17 cellular contexts compared by ENCODE assay signal in the genomic region with DNA sequence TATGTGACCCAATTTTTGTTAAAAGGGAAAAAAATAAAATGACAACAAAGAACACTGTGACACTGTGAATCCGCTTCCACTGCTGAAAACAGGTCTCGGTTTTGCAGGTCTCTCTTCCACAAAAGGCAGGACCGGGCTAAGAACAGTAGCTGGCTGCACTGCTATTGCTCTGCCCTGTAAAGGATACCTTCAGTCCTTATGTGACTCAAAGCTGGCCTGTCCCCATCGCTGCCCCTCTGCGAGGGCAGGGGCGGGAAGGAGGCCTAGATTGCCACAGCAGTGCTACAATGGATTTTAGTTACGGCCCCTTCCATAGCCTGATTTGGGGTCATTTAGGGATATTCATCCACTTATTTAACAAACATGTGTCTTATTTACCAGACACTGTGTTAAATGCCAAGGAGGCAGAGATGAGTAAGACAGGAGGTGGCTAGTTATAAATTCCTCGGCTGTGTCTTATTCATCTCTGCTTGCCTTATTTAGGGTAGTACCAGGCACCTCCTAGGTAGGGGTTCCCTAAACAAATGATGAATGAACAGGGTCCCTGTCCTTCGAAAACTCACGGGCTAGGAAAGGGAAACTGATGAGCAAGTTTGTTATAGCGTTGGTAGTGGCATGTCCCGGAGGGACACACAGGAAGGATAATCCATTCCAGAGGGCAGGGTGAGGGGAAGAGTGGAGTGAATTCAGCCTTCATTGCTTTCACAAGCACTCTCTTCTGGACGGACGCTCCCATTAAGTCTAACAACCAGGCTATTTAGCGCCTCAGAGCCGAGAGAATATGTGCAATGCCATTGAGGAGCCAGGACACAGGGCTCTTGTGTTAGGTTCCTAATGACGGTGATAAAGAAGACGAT.
DNase-seq lines count a peak whose midpoint lies in the region; ATAC-seq and TF ChIP-seq lines count a peak whose summit lies in the region.
"Had no signal": no experiment of that assay in that cellular context is flagged by ENCODE, and none has a peak within 500 bp of the region (broad histone marks: within the 10 kb centered on the region; RNA-seq: fewer than 3 reads in every experiment).

No MANE protein-coding gene starts in this region.

- H3K27me3 ChIP-seq in effector memory CD4-positive, alpha-beta T cell (replicated peaks; ENCODE audit: control insufficient read depth, insufficient read depth, low read length, poor library complexity, severe bottlenecking), result no peaks in the 10 kb centered on the region

- H3K36me3 ChIP-seq in effector memory CD4-positive, alpha-beta T cell (ENCODE audit: control insufficient read depth, insufficient read depth, low read length), result no peaks in the 10 kb centered on the region

- H3K4me3 Mint-ChIP-seq in effector memory CD8-positive, alpha-beta T cell, result no peak overlapping the region
- H3K4me3 Mint-ChIP-seq: CD14-positive monocyte; central memory CD8-positive, alpha-beta T cell; IgD-negative memory B cell; natural killer cell had no signal

- intact Hi-C loops in sciatic nerve (cut with DNase I), result loop anchor here (10.0 kb wide), 1 partner anchor 678 kb away; no protein-coding TSS in a partner anchor

- H3K36me3 Mint-ChIP-seq in effector memory CD8-positive, alpha-beta T cell (ENCODE audit: insufficient read depth), result peaks cover 3% of the 10 kb centered on the region
- H3K36me3 Mint-ChIP-seq: IgD-negative memory B cell, natural killer cell had no signal

- no peaks in the 10 kb centered on the region for H3K9me3 Mint-ChIP-seq in effector memory CD8-positive, alpha-beta T cell
- H3K9me3 Mint-ChIP-seq: CD14-positive monocyte; central memory CD8-positive, alpha-beta T cell; IgD-negative memory B cell; natural killer cell had no signal

- DNase-seq in ELR (ENCODE audit: low read depth) (peak; percentile 64), M059J (ENCODE audit: low read depth) (peak; percentile 69), foreskin fibroblast (peak; percentile 42 to 66), sciatic nerve (ENCODE audit: low spot score) (no peak)
- DNase-seq in activated CD4-positive, alpha-beta T cell treated with anti-CD3 and anti-CD28 coated beads, Interleukin-2, amount 50 U/mL, for 1 hour, result no peak
- DNase-seq in effector memory CD8-positive, alpha-beta T cell, result no peak
- DNase-seq in effector memory CD4-positive, alpha-beta T cell, result no peak
- DNase-seq: DMS153; effector CD8-positive, alpha-beta T cell; natural killer cell; NCI-H187 treated with DMSO at 0.1 percent for 48 hours; NCI-H510A; SHP77 treated with DMSO at 0.1 percent for 48 hours had no signal

- H3K4me1 Mint-ChIP-seq in effector memory CD8-positive, alpha-beta T cell (ENCODE audit: low read depth in 2 of 2), result peaks cover 9 to 10% of the 10 kb centered on the region in 2 donors

- H3K4me1 ChIP-seq in effector memory CD4-positive, alpha-beta T cell (ENCODE audit: control insufficient read depth, insufficient read depth, low read length, poor library complexity, severe bottlenecking), result peaks cover 2% of the 10 kb centered on the region

- H3K27ac ChIP-seq in effector memory CD4-positive, alpha-beta T cell (ENCODE audit: insufficient read depth, low read length, poor library complexity, severe bottlenecking), result no peak overlapping the region

- H3K27ac Mint-ChIP-seq in effector memory CD8-positive, alpha-beta T cell, result no peak overlapping the region
- H3K27ac Mint-ChIP-seq: natural killer cell had no signal

- H3K27me3 Mint-ChIP-seq in effector memory CD8-positive, alpha-beta T cell, result peaks cover 5 to 6% of the 10 kb centered on the region in 2 donors

- no peaks in the 10 kb centered on the region for H3K9me3 ChIP-seq in effector memory CD4-positive, alpha-beta T cell (ENCODE audit: control insufficient read depth, low read length)

- peak; percentile 18 for ATAC-seq in sciatic nerve
- ATAC-seq in effector memory CD8-positive, alpha-beta T cell (replicated peaks), result no peak
- ATAC-seq: natural killer cell had no signal

- TF ChIP-seq CTCF in foreskin fibroblast (IDR thresholded peaks at IDR 0.05; ENCODE audit: low read depth, low read length), result no peak

- no peak overlapping the region for H3K4me3 ChIP-seq in foreskin fibroblast (ENCODE audit: low read depth in 1 of 2, low read length in 2 of 2)
- H3K4me3 ChIP-seq in effector memory CD4-positive, alpha-beta T cell (ENCODE audit: insufficient read depth, low read depth, low read length, poor library complexity, severe bottlenecking), result no peak overlapping the region
- H3K4me3 ChIP-seq: lung had no signal

Comparison
In these comparisons a context has a peak if more than half of its experiments do, and no peak if none do; other contexts are left out.
1. DNase-seq: peak in ELR (single experiment), M059J (single experiment) and foreskin fibroblast (2 of 2); none in sciatic nerve (single experiment), activated CD4-positive, alpha-beta T cell treated with anti-CD3 and anti-CD28 coated beads, Interleukin-2, amount 50 U/mL, for 1 hour (single experiment), effector memory CD8-positive, alpha-beta T cell (0 of 3) and effector memory CD4-positive, alpha-beta T cell (0 of 3).